ENCODE assay signal across 1 cellular context in the genomic region with DNA sequence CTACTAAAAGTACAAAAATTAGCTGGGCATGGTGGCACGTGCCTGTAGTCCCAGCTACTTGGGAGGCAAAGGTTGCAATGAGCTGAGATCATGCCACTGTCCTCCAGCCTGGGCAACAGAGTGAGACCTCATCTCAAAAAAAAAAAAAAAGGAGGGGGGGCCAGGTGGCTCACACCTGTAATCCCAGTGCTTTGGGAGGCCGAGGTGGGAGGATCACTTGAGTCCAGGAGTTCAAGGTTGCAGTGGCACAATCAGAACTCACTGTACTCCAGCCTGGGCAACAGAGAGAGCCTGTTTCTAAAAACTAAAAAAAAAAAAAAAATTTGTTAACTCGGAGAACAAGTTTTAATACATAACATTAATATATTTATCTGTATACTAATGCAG.
TF ChIP-seq lines count a peak whose summit lies in the region.

No MANE protein-coding gene starts in this region.

TF ChIP-seq in HepG2, 621 proteins besides CTCF, POLR2A, EP300 and RAD21:
- TF ChIP-seq, protein P1, sequence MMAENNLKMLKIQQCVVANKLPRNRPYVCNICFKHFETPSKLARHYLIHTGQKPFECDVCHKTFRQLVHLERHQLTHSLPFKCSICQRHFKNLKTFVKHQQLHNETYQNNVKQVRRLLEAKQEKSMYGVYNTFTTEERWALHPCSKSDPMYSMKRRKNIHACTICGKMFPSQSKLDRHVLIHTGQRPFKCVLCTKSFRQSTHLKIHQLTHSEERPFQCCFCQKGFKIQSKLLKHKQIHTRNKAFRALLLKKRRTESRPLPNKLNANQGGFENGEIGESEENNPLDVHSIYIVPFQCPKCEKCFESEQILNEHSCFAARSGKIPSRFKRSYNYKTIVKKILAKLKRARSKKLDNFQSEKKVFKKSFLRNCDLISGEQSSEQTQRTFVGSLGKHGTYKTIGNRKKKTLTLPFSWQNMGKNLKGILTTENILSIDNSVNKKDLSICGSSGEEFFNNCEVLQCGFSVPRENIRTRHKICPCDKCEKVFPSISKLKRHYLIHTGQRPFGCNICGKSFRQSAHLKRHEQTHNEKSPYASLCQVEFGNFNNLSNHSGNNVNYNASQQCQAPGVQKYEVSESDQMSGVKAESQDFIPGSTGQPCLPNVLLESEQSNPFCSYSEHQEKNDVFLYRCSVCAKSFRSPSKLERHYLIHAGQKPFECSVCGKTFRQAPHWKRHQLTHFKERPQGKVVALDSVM (CRISPR knock-in tag; IDR thresholded peaks at IDR 0.05): peak; percentile 56; the same call in 1 of the 2 replicates
- TF ChIP-seq ZNF460 (CRISPR knock-in tag; IDR thresholded peaks at IDR 0.05; ENCODE audit: borderline replicate concordance): peak; percentile 68; the same call in 1 of the 2 replicates
